ENCODE assay signal across 30 cellular contexts in genomic region chr7:106447318-106447847, GRCh38.
"Had no signal": no experiment of that assay in that cellular context is flagged by ENCODE, and none has a peak within 500 bp of the region (broad histone marks: within the 10 kb centered on the region; RNA-seq: fewer than 3 reads in every experiment).

No MANE protein-coding gene starts in this region.

- H3K4me1 Mint-ChIP-seq: activated T-helper 17 cell treated with anti-CD3 and anti-CD28 coated beads, Interleukin-2, amount 50 U/mL, for 72 hours; central memory CD8-positive, alpha-beta T cell had no signal

- H3K36me3 ChIP-seq: brain microvascular endothelial cell, SJCRH30, WERI-Rb-1 had no signal

- H3K27ac ChIP-seq: brain microvascular endothelial cell, KMS-11, SJCRH30, SK-N-MC, WERI-Rb-1 had no signal

- H3K4me2 ChIP-seq: KMS-11 had no signal

- H3K27me3 ChIP-seq: brain microvascular endothelial cell, SJCRH30 had no signal

- H3K27me3 Mint-ChIP-seq: activated T-helper 17 cell treated with anti-CD3 and anti-CD28 coated beads, Interleukin-2, amount 50 U/mL, for 72 hours had no signal

- H3K4me3 ChIP-seq: SJCRH30, SK-N-MC had no signal

- ATAC-seq: activated CD8-positive, alpha-beta T cell treated with anti-CD3 and anti-CD28 coated beads for 36 hours; activated T-cell treated with anti-CD3 and anti-CD28 coated beads, Interleukin-2, amount 50 U/mL, for 72 hours; activated T-helper 17 cell treated with anti-CD3 and anti-CD28 coated beads, Interleukin-2, amount 50 U/mL, for 72 hours had no signal

- H3K9ac ChIP-seq: KMS-11 had no signal

- H3K9me3 ChIP-seq: SJCRH30 had no signal

- DNase-seq: activated CD4-positive, alpha-beta T cell treated with anti-CD3 and anti-CD28 coated beads, Interleukin-2, amount 10 ng/mL, durations not matched to agents 24 days and 14 days; activated CD4-positive, alpha-beta T cell treated with anti-CD3 and anti-CD28 coated beads, Interleukin-2, amount 50 U/mL, for 4 hours; activated CD4-positive, CD25-positive, alpha-beta regulatory T cell; activated CD8-positive, alpha-beta T cell treated with anti-CD3 and anti-CD28 coated beads for 36 hours; activated effector memory CD4-positive, alpha-beta T cell treated with anti-CD3 and anti-CD28 coated beads, Interleukin-2, amount 50 U/mL, for 16 hours; activated naive CD4-positive, alpha-beta T cell; activated naive CD4-positive, alpha-beta T cell treated with anti-CD3 and anti-CD28 coated beads, Interleukin-2, amount 50 U/mL, for 16 hours; activated naive CD8-positive, alpha-beta T cell treated with anti-CD3 and anti-CD28 coated beads for 36 hours; activated T-cell treated with anti-CD3 and anti-CD28 coated beads, Interleukin-2, amount 50 U/mL, for 1 hour; activated T-cell treated with anti-CD3 and anti-CD28 coated beads, Interleukin-2, amount 50 U/mL, for 72 hours; amniotic stem cell; aorta; brain microvascular endothelial cell; NCI-H1092 treated with DMSO at 0.1 percent for 48 hours; NCI-H1417; NCI-H146; NCI-H187; NCI-H2029 treated with DMSO at 0.1 percent for 48 hours; NCI-H2171 treated with DMSO at 0.1 percent for 48 hours; NCI-H2227 treated with DMSO at 0.1 percent for 48 hours; NCI-H446; NCI-H524 treated with DMSO at 0.1 percent for 48 hours; SHP77; SJCRH30; T1000; WERI-Rb-1 had no signal

- H3K4me1 ChIP-seq: SJCRH30 had no signal

- H3K27ac Mint-ChIP-seq: activated CD4-positive, alpha-beta T cell treated with anti-CD3 and anti-CD28 coated beads, Interleukin-2, amount 10 ng/mL, durations not matched to agents 24 days and 14 days; activated CD8-positive, alpha-beta T cell treated with anti-CD3 and anti-CD28 coated beads for 36 hours; activated naive CD8-positive, alpha-beta T cell treated with anti-CD3 and anti-CD28 coated beads for 36 hours; activated T-cell treated with anti-CD3 and anti-CD28 coated beads, Interleukin-2, amount 50 U/mL, for 72 hours; activated T-helper 17 cell treated with anti-CD3 and anti-CD28 coated beads, Interleukin-2, amount 50 U/mL, for 72 hours had no signal

- H3K9me3 Mint-ChIP-seq: central memory CD8-positive, alpha-beta T cell had no signal

- H3K4me3 Mint-ChIP-seq: activated CD4-positive, alpha-beta T cell treated with anti-CD3 and anti-CD28 coated beads, Interleukin-2, amount 10 ng/mL, durations not matched to agents 24 days and 14 days; activated CD8-positive, alpha-beta T cell treated with anti-CD3 and anti-CD28 coated beads for 36 hours; activated naive CD8-positive, alpha-beta T cell treated with anti-CD3 and anti-CD28 coated beads for 36 hours; activated T-cell treated with anti-CD3 and anti-CD28 coated beads, Interleukin-2, amount 50 U/mL, for 72 hours; activated T-helper 17 cell treated with anti-CD3 and anti-CD28 coated beads, Interleukin-2, amount 50 U/mL, for 72 hours; central memory CD8-positive, alpha-beta T cell had no signal
